26 cellular contexts compared by ENCODE assay signal in the genomic region with DNA sequence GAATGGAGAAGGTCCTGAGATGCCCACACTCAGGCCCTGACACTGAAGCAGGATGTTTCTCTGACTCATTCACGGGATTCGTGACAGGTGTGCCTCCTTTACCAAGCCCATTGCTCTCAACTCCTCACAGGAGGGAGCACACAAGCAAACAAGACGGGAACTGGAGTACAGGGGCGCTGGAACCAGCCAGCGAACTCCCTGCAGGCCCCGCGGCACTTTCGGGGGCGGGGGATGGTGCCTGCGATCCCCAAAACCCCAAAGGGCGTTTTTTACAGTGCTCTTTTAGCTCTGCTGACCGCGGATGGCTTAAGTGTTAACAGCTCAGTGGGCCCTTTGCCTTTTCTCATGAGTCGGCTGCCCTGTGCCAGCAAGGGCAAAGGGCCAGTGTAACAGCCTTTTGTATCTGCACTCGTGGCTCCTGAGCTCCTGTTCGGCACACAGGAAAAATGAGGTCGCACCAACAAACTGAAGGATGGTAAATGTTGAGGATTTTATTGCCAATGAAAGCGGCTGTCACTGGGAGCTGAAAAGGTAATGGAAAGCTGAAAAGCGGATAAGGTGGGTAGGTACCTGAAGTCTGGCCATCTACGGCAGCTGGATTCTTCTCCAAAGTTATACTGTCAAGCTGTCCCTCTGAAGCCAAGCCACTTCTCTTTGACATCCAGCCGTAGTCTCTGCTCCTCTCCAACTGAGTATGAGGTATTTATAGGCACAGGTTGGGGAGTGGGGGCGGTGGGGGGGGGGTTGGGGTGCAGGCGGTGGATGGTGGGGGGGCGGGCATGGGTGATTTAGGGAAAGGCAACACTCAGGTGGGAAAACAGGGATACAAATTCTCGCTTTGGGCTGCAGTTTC.
DNase-seq lines count a peak whose midpoint lies in the region; ATAC-seq lines count a peak whose summit lies in the region.
"Had no signal": no experiment of that assay in that cellular context is flagged by ENCODE, and none has a peak within 500 bp of the region (broad histone marks: within the 10 kb centered on the region; RNA-seq: fewer than 3 reads in every experiment).

No MANE protein-coding gene starts in this region.

- H3K18ac ChIP-seq in neuronal stem cell (ENCODE audit: low read length) = peak overlapping the region; percentile 5

- peak overlapping the region; percentile 81 for H2BK120ac ChIP-seq in neuronal stem cell (ENCODE audit: low read depth, low read length)

- H2AK5ac ChIP-seq in neuronal stem cell (ENCODE audit: low read depth, low read length) = no peak overlapping the region

- no peaks in the 10 kb centered on the region for H3K79me1 ChIP-seq in neuronal stem cell (ENCODE audit: low read depth, low read length)

- H3K9me3 ChIP-seq in neuronal stem cell (replicated peaks in 1 of 2; ENCODE audit: control insufficient read depth in 2 of 2, insufficient read depth in 1 of 2, low read depth in 1 of 2, low read length in 2 of 2) = no peaks in the 10 kb centered on the region
- H3K9me3 ChIP-seq: psoas muscle had no signal

- DNase-seq in NCI-H1092 treated with DMSO at 0.1 percent for 48 hours (lab: John Stamatoyannopoulos, UW) = peak; percentile 46
- DNase-seq in NCI-H1092 (lab: John Stamatoyannopoulos, UW) = no peak
- peak; percentile 82 for DNase-seq in NCI-H69 (lab: John Stamatoyannopoulos, UW)
- peak; percentile 25 for DNase-seq in left cardiac atrium
- DNase-seq in neuronal stem cell (ENCODE audit: low spot score) = no peak
- DNase-seq in glomerular visceral epithelial cell (ENCODE audit: extremely low spot score) = no peak
- no peak for DNase-seq in hippocampal formation (lab: John Stamatoyannopoulos, UW)
- DNase-seq: 8988T; activated CD8-positive, alpha-beta memory T cell treated with anti-CD3 and anti-CD28 coated beads, Interleukin-2, amount 50 U/mL, for 48 hours; activated CD8-positive, alpha-beta T cell treated with anti-CD3 and anti-CD28 coated beads for 36 hours; activated naive CD4-positive, alpha-beta T cell treated with anti-CD3 and anti-CD28 coated beads, Interleukin-2, amount 10 ng/mL, durations not matched to agents 7 days and 5 days; amniotic stem cell; brain microvascular endothelial cell; dorsolateral prefrontal cortex; GM23248; hypothalamus; naive B cell; NCI-H1048; NCI-H187 treated with DMSO at 0.1 percent for 48 hours; NCI-H524 treated with DMSO at 0.1 percent for 48 hours; nucleus accumbens; OCI-M1; psoas muscle; stimulated activated CD4-positive, alpha-beta T cell treated with anti-CD3 and anti-CD28 coated beads, Interleukin-15, amount 100 ng/mL, for 24 hours had no signal

- no peak overlapping the region for H3K4me2 ChIP-seq in neuronal stem cell (ENCODE audit: insufficient read depth, low read length, poor library complexity, severe bottlenecking)

- H3K4me1 ChIP-seq in neuronal stem cell (ENCODE audit: control insufficient read depth in 2 of 2, insufficient read depth in 1 of 2, low read depth in 1 of 2, low read length in 2 of 2) = no peaks in the 10 kb centered on the region
- H3K4me1 ChIP-seq: psoas muscle had no signal

- H2AFZ ChIP-seq in neuronal stem cell (ENCODE audit: low read length) = peak overlapping the region; percentile 32
- H2AFZ ChIP-seq: GM23248 had no signal

- H3K36me3 ChIP-seq in neuronal stem cell (replicated peaks in 1 of 2; ENCODE audit: control insufficient read depth in 2 of 2, insufficient read depth in 2 of 2, low read length in 2 of 2) = no peaks in the 10 kb centered on the region
- H3K36me3 ChIP-seq: brain microvascular endothelial cell had no signal

- intact Hi-C loops in left cardiac atrium (cut with DNase I) = no loop called here

- H2BK15ac ChIP-seq in neuronal stem cell (ENCODE audit: low read length) = no peak overlapping the region

- H3K14ac ChIP-seq in neuronal stem cell (ENCODE audit: low read length) = peak overlapping the region; percentile 90

- H2BK5ac ChIP-seq in neuronal stem cell (ENCODE audit: low read length) = no peak overlapping the region

- ATAC-seq in left cardiac atrium (peak in 1 of 2 donors; percentile 48), GM19452 (IDR thresholded peaks at IDR 0.05; ENCODE audit: unreplicated experiment) (no peak)
- ATAC-seq: activated CD8-positive, alpha-beta T cell treated with anti-CD3 and anti-CD28 coated beads for 36 hours; psoas muscle; stimulated activated effector memory CD8-positive, alpha-beta T cell treated with anti-CD3 and anti-CD28 coated beads, Interleukin-12 subunit alpha, Interleukin-12 subunit beta, amount 100 ng/mL, for 72 hours had no signal

- no peak overlapping the region for H3K23ac ChIP-seq in neuronal stem cell (ENCODE audit: low read depth, low read length, poor library complexity)

- peak overlapping the region in 1 of 2 donors; percentile 25 for H3K4me3 ChIP-seq in neuronal stem cell (ENCODE audit: low read length in 2 of 2)
- H3K4me3 ChIP-seq: dorsolateral prefrontal cortex, GM23248, psoas muscle had no signal

- no peak overlapping the region for H3K4ac ChIP-seq in neuronal stem cell (ENCODE audit: low read length)

- H2BK12ac ChIP-seq in neuronal stem cell (ENCODE audit: low read length) = no peak overlapping the region

- no peak overlapping the region for H3K27ac ChIP-seq in neuronal stem cell (replicated peaks; ENCODE audit: low read length)
- H3K27ac ChIP-seq: brain microvascular endothelial cell, dorsolateral prefrontal cortex, GM23248, psoas muscle had no signal

- H3K27me3 ChIP-seq in neuronal stem cell (ENCODE audit: control insufficient read depth in 3 of 3, insufficient read depth in 3 of 3, low read depth in 1 of 3, low read length in 3 of 3) = no peaks in the 10 kb centered on the region
- H3K27me3 ChIP-seq: brain microvascular endothelial cell had no signal

- H3K9ac ChIP-seq in neuronal stem cell (ENCODE audit: low read depth, low read length, poor library complexity) = no peak overlapping the region
- H3K9ac ChIP-seq: GM23248 had no signal

- WGBS in neuronal stem cell (ENCODE audit: extremely low coverage in 2 of 2, insufficient read length in 2 of 2, insufficient replicate concordance in 1 of 2), 2 donors = no CpG with 5 or more reads among the region's 25 CpGs

- no peak overlapping the region for H4K91ac ChIP-seq in neuronal stem cell (ENCODE audit: low read depth, low read length, poor library complexity)

- no peak overlapping the region for H4K8ac ChIP-seq in neuronal stem cell (ENCODE audit: low read depth, low read length)

Comparison
In these comparisons a context has a peak if more than half of its experiments do, and no peak if none do; other contexts are left out.
1. DNase-seq: peak in NCI-H1092 treated with DMSO at 0.1 percent for 48 hours (single experiment), NCI-H69 (single experiment) and left cardiac atrium (single experiment); none in NCI-H1092 (single experiment), neuronal stem cell (single experiment), glomerular visceral epithelial cell (single experiment) and hippocampal formation (0 of 2).